In genomic region chr7:4641667-4642467, GRCh38 we compare ENCODE assay signal across 1 cellular context.
TF ChIP-seq lines count a peak whose summit lies in the region.

No MANE protein-coding gene starts in this region.

TF ChIP-seq in K562, 482 proteins besides CTCF, POLR2A, EP300 and RAD21 (continued from another document and continues in another):
- peak in 2 of 3 experiments; percentile 64 to 76 for TF ChIP-seq YY1 (IDR thresholded peaks at IDR 0.05; ENCODE audit: borderline replicate concordance in 1 of 3, control insufficient read depth in 1 of 3, extremely low read depth in 1 of 3, insufficient read depth in 3 of 3, insufficient read length in 1 of 3, insufficient replicate concordance in 2 of 3, low read depth in 1 of 3, low read length in 2 of 3)
- peak; percentile 87 for TF ChIP-seq POLR2B (IDR thresholded peaks at IDR 0.05; ENCODE audit: low read depth, partially characterized antibody)
- peak; percentile 98 to 99 for TF ChIP-seq MLX (CRISPR knock-in tag; conservative IDR thresholded peaks at IDR 0.05)
- peak in 1 of 2 experiments; percentile 58; a peak in 1 of 4 replicates for TF ChIP-seq TRIM24 (IDR thresholded peaks at IDR 0.05)
- TF ChIP-seq JUND (IDR thresholded peaks at IDR 0.05; ENCODE audit: borderline replicate concordance, low read depth, low read length): peak; percentile 40
- TF ChIP-seq JUND (tag; IDR thresholded peaks at IDR 0.05; ENCODE audit: borderline replicate concordance, low read depth, low read length): peak; percentile 19; the same call in 1 of the 3 replicates
- TF ChIP-seq PML (IDR thresholded peaks at IDR 0.05; ENCODE audit: low read length): peak; percentile 79
- no peak for TF ChIP-seq HMG20B (CRISPR knock-in tag; IDR thresholded peaks at IDR 0.05)
- TF ChIP-seq SMARCA5 (IDR thresholded peaks at IDR 0.05): no peak
- TF ChIP-seq ETS1 (conservative IDR thresholded peaks at IDR 0.05; ENCODE audit: control insufficient read depth, low read depth, low read length): peak; percentile 93
- peak in 1 of 2 experiments; percentile 48; a peak in 1 of 4 replicates for TF ChIP-seq KDM4B (IDR thresholded peaks at IDR 0.05; ENCODE audit: borderline replicate concordance in 2 of 2, low read depth in 1 of 2)
- peak; percentile 90 for TF ChIP-seq TOE1 (IDR thresholded peaks at IDR 0.05; ENCODE audit: borderline replicate concordance)
- peak; percentile 82; the same call in 1 of the 2 replicates for TF ChIP-seq TOE1 (CRISPR knock-in tag; IDR thresholded peaks at IDR 0.05; ENCODE audit: borderline replicate concordance, low read depth)
- TF ChIP-seq RCOR1 (IDR thresholded peaks at IDR 0.05; ENCODE audit: borderline replicate concordance in 1 of 2, low read depth in 2 of 2, low read length in 2 of 2): no peak; a peak in 2 of 4 replicates
- peak; percentile 65; the same call in 1 of the 2 replicates for TF ChIP-seq TARDBP (IDR thresholded peaks at IDR 0.05)
- no peak for TF ChIP-seq RHOXF2B (CRISPR knock-in tag; conservative IDR thresholded peaks at IDR 0.05)
- TF ChIP-seq TBP (optimal IDR thresholded peaks at IDR 0.05; ENCODE audit: low read depth, low read length): peak; percentile 79
- peak; percentile 74 for TF ChIP-seq HMGN3 (IDR thresholded peaks at IDR 0.05; ENCODE audit: borderline replicate concordance, extremely low read depth, insufficient read length, low read depth, low read length)
- peak; percentile 86 for TF ChIP-seq ERF (CRISPR knock-in tag; IDR thresholded peaks at IDR 0.05)
- TF ChIP-seq TRIM25 (IDR thresholded peaks at IDR 0.05; ENCODE audit: borderline replicate concordance): no peak
- TF ChIP-seq CBFB (CRISPR knock-in tag; IDR thresholded peaks at IDR 0.05): peak; percentile 11; the same call in 1 of the 2 replicates
- TF ChIP-seq PHB (CRISPR knock-in tag; IDR thresholded peaks at IDR 0.05): no peak
- 0 out of 2 replicates have a peak, but pooled peaks have one; percentile 42 for TF ChIP-seq ZNF140 (CRISPR knock-in tag; IDR thresholded peaks at IDR 0.05)
- no peak for TF ChIP-seq IFI16 (CRISPR knock-in tag; IDR thresholded peaks at IDR 0.05)
- TF ChIP-seq TBL1XR1 (IDR thresholded peaks at IDR 0.05; ENCODE audit: low read length in 2 of 2): peak; percentile 45 to 91; a peak in 2 of 4 replicates
- TF ChIP-seq ZNF639 (CRISPR knock-in tag; conservative IDR thresholded peaks at IDR 0.05 in 1 of 2, IDR thresholded peaks at IDR 0.05 in 1 of 2): peak in 1 of 2 experiments; percentile 99; a peak in 2 of 4 replicates
- TF ChIP-seq GABPB1 (CRISPR knock-in tag; IDR thresholded peaks at IDR 0.05): peak; percentile 80
- 0 out of 2 replicates have a peak, but pooled peaks have one; percentile 21 for TF ChIP-seq KDM2B (CRISPR knock-in tag; IDR thresholded peaks at IDR 0.05)
- peak; percentile 37; the same call in 1 of the 2 replicates for TF ChIP-seq ZBED1 (IDR thresholded peaks at IDR 0.05)
- TF ChIP-seq MAX (CRISPR knock-in tag; IDR thresholded peaks at IDR 0.05): peak; percentile 99
- TF ChIP-seq PCBP1 (IDR thresholded peaks at IDR 0.05; ENCODE audit: low read depth, low read length, poor library complexity, severe bottlenecking): peak; percentile 86
- TF ChIP-seq ZNF12 (CRISPR knock-in tag; IDR thresholded peaks at IDR 0.05): no peak
- peak; percentile 88 for TF ChIP-seq ZNF511 (CRISPR knock-in tag; IDR thresholded peaks at IDR 0.05)
- peak; percentile 100 for TF ChIP-seq MXD1 (CRISPR knock-in tag; IDR thresholded peaks at IDR 0.05; ENCODE audit: borderline replicate concordance, poor library complexity, severe bottlenecking)
- TF ChIP-seq PHTF2 (CRISPR knock-in tag; IDR thresholded peaks at IDR 0.05): 0 out of 2 replicates have a peak, but pooled peaks have one; percentile 25
- no peak for TF ChIP-seq ATF1 (CRISPR knock-in tag; IDR thresholded peaks at IDR 0.05)
- peak; percentile 89 for TF ChIP-seq ATF1 (tag; IDR thresholded peaks at IDR 0.05)
- peak; percentile 6; the same call in 1 of the 2 replicates for TF ChIP-seq DMBX1 (CRISPR knock-in tag; IDR thresholded peaks at IDR 0.05; ENCODE audit: borderline replicate concordance)
- peak; percentile 59; the same call in 1 of the 2 replicates for TF ChIP-seq ZNF583 (CRISPR knock-in tag; IDR thresholded peaks at IDR 0.05)
- peak; percentile 8; the same call in 1 of the 2 replicates for TF ChIP-seq ZNF239 (CRISPR knock-in tag; IDR thresholded peaks at IDR 0.05)
- TF ChIP-seq SAFB2 (IDR thresholded peaks at IDR 0.05; ENCODE audit: borderline replicate concordance, low read depth, low read length, severe bottlenecking): no peak
- TF ChIP-seq ZNF197 (CRISPR knock-in tag; IDR thresholded peaks at IDR 0.05; ENCODE audit: low read depth): peak; percentile 82; the same call in 1 of the 2 replicates
- peak; percentile 85 for TF ChIP-seq SETDB1 (IDR thresholded peaks at IDR 0.05; ENCODE audit: low read length)
- TF ChIP-seq PCBP2 (IDR thresholded peaks at IDR 0.05; ENCODE audit: low read depth, low read length, poor library complexity, severe bottlenecking): peak; percentile 7
- TF ChIP-seq CXXC5 (CRISPR knock-in tag; IDR thresholded peaks at IDR 0.05): peak; percentile 99
- TF ChIP-seq RBM14 (IDR thresholded peaks at IDR 0.05; ENCODE audit: borderline replicate concordance, insufficient read depth, low read depth, low read length): no peak
- TF ChIP-seq TAF7 (tag; IDR thresholded peaks at IDR 0.05): peak; percentile 75
- TF ChIP-seq ZBTB7A (IDR thresholded peaks at IDR 0.05; ENCODE audit: borderline replicate concordance, control insufficient read depth, low read depth, low read length): peak; percentile 100
- TF ChIP-seq SMARCB1 (IDR thresholded peaks at IDR 0.05; ENCODE audit: insufficient read length, low read depth): no peak
- TF ChIP-seq STAG1 (CRISPR knock-in tag; IDR thresholded peaks at IDR 0.05; ENCODE audit: borderline replicate concordance): peak; percentile 67
- TF ChIP-seq PTTG1 (tag; IDR thresholded peaks at IDR 0.05; ENCODE audit: low read depth): no peak
- TF ChIP-seq EP400 (IDR thresholded peaks at IDR 0.05): peak; percentile 99
- peak; percentile 99 for TF ChIP-seq HMGXB4 (CRISPR knock-in tag; IDR thresholded peaks at IDR 0.05)
